In the genomic region with DNA sequence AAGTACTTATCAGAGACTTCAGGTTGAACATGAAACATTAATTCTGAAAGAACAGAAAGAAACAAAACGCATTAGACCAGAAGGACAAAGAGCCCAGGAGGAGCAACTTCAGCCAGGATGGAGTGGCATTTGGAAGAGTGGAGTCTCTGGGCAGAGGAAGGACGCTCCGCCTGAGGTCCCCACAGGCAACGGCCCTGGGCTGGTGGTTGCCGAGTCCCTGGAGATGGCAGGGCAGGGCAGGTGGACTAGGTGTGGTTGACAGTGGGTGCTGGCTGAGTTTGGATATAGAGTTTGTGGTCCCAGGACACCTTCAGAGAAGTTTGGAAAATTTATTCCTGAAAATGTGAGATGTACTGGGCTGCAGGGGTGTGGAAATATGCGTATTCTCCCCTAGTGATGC, we compare ENCODE assay signal across 23 cellular contexts. TPM values are rescaled to one million over a fixed set of nuclear protein-coding genes. Genes with fewer than 3 reads are reported as not detected.
DNase-seq lines count a peak whose midpoint lies in the region; FAIRE-seq and TF ChIP-seq lines count a peak whose summit lies in the region.
"Had no signal": no experiment of that assay in that cellular context is flagged by ENCODE, and none has a peak within 500 bp of the region (broad histone marks: within the 10 kb centered on the region; RNA-seq: fewer than 3 reads in every experiment).

No MANE protein-coding gene starts in this region.

- intact Hi-C loops in kidney (cut with DNase I) = no loop called here
- intact Hi-C loops in posterior vena cava (cut with DNase I) = no loop called here

- no peak overlapping the region for H3K4me3 ChIP-seq in kidney (ENCODE audit: low read length in 2 of 2)
- H3K4me3 ChIP-seq: A549; BLaER1 treated with 17β-estradiol and CSF1 and Interleukin-3, amounts not matched to agents 10 nM and 100 nM; GM12878 had no signal

- no peaks in the 10 kb centered on the region for H3K4me1 ChIP-seq in kidney (ENCODE audit: control insufficient read depth in 1 of 2, insufficient read depth in 1 of 2, low read depth in 1 of 2, low read length in 2 of 2)
- H3K4me1 ChIP-seq: A549 had no signal

- FAIRE-seq in kidney (lab: Jason Lieb, UNC) = no peak
- FAIRE-seq: A549, GM12878, GM12892, GM18507 had no signal

- no peak for TF ChIP-seq CTCF in kidney (IDR thresholded peaks at IDR 0.05; ENCODE audit: borderline replicate concordance, extremely low read depth, insufficient read depth)

- H3K9ac ChIP-seq in kidney (ENCODE audit: low read length in 2 of 2) = no peak overlapping the region
- H3K9ac ChIP-seq: BLaER1 treated with 17β-estradiol and CSF1 and Interleukin-3, amounts not matched to agents 10 nM and 100 nM had no signal

- H3K9me3 ChIP-seq in kidney (ENCODE audit: control insufficient read depth in 1 of 2, low read length in 2 of 2) = no peaks in the 10 kb centered on the region
- H3K9me3 ChIP-seq: A549; BLaER1 treated with 17β-estradiol and CSF1 and Interleukin-3, amounts not matched to agents 10 nM and 100 nM had no signal

- no peaks in the 10 kb centered on the region for H3K36me3 ChIP-seq in kidney (ENCODE audit: control insufficient read depth in 1 of 2, insufficient read depth in 2 of 2, low read length in 2 of 2)
- H3K36me3 ChIP-seq: BLaER1 treated with 17β-estradiol and CSF1 and Interleukin-3, amounts not matched to agents 10 nM and 100 nM had no signal

- DNase-seq in activated effector memory CD4-positive, alpha-beta T cell treated with anti-CD3 and anti-CD28 coated beads, Interleukin-2, amount 50 U/mL, for 16 hours = peak; percentile 4
- DNase-seq in activated effector memory CD4-positive, alpha-beta T cell treated with Interleukin-2 at 50 U/mL for 16 hours = no peak
- DNase-seq in kidney (peak; percentile 39), posterior vena cava (ENCODE audit: low spot score) (peak; percentile 52), T-helper 1 cell (no peak), epidermal melanocyte (ENCODE audit: insufficient read length, low spot score) (no peak)
- DNase-seq: AML-193; CD4-positive, alpha-beta T cell; CD8-positive, alpha-beta T cell; DMS 273 treated with DMSO at 0.1 percent for 48 hours; DMS153; DMS53; DMS79; DND-41; EL; GDM1 had no signal

- H3K27ac ChIP-seq in kidney (ENCODE audit: low read depth in 2 of 2, low read length in 2 of 2) = no peak overlapping the region
- H3K27ac ChIP-seq: 22Rv1; A549; BLaER1 treated with 17β-estradiol and CSF1 and Interleukin-3, amounts not matched to agents 10 nM and 100 nM; C4-2B had no signal

RNA-seq across cellular contexts. Expression of a gene that starts 27.4 kb away (rescaled TPM):
- total RNA-seq in kidney (96.6 TPM), posterior vena cava (10 to 100 TPM; 49.6 to 57.8 TPM)
- 12.9 TPM for polyA plus RNA-seq in kidney (ENCODE audit: insufficient read depth, low read depth, low replicate concordance)

RNA-seq across cellular contexts. Expression of a gene that starts 29.4 kb away (rescaled TPM):
- 37.1 TPM for total RNA-seq in kidney
- 18.9 TPM for polyA plus RNA-seq in kidney (ENCODE audit: insufficient read depth, low read depth, low replicate concordance)
- total RNA-seq in posterior vena cava = 10 to 100 TPM; 35.3 to 42.3 TPM

Comparison
In these comparisons a context has a peak if more than half of its experiments do, and no peak if none do; other contexts are left out.
1. DNase-seq: peak in activated effector memory CD4-positive, alpha-beta T cell treated with anti-CD3 and anti-CD28 coated beads, Interleukin-2, amount 50 U/mL, for 16 hours (single experiment), kidney (single experiment) and posterior vena cava (single experiment); none in activated effector memory CD4-positive, alpha-beta T cell treated with Interleukin-2 at 50 U/mL for 16 hours (single experiment), T-helper 1 cell (0 of 5) and epidermal melanocyte (single experiment).